In genomic region chr19:6375411-6376010, GRCh38 we compare ENCODE assay signal across 20 cellular contexts. TPM values are rescaled to one million over a fixed set of nuclear protein-coding genes. Genes with fewer than 3 reads are reported as not detected.
DNase-seq lines count a peak whose midpoint lies in the region; ATAC-seq and TF ChIP-seq lines count a peak whose summit lies in the region.
"Had no signal": no experiment of that assay in that cellular context is flagged by ENCODE, and none has a peak within 500 bp of the region (broad histone marks: within the 10 kb centered on the region; RNA-seq: fewer than 3 reads in every experiment).

PSPN (minus strand) TSS chr19:6375933; CDS start chr19:6375849, 84 bp downstream.

- CTCF ChIA-PET in activated naive CD4-positive, alpha-beta T cell treated with anti-CD3 and anti-CD28 coated beads, Interleukin-2, amount 10 ng/mL, durations not matched to agents 7 days and 5 days (lab: Charles Lee), result no interaction called here

- H3K27ac Mint-ChIP-seq in HFFc6 (no peak within 1 kb of the TSS), memory B cell (peak within 1 kb of the TSS; percentile 8)
- peak within 1 kb of the TSS; percentile 29 for H3K27ac Mint-ChIP-seq in activated T-helper 1 cell treated with anti-CD3 and anti-CD28 coated beads, Interleukin-12 subunit alpha, Interleukin-12 subunit beta, Interleukin-2, Interleukin-4 antibody, amounts not matched to agents 30 ng/mL and 10 ng/mL and 1 ng/mL, durations not matched to agents 14 hours and 24 hours and 36 hours
- H3K27ac Mint-ChIP-seq in stimulated activated memory B cell treated with anti-CD40 and anti-IgM and Interleukin-4, amounts not matched to agents 10 μg/mL and 1 μg/mL and 100 μg/mL, for 72 hours, result peak within 1 kb of the TSS; percentile 30
- no peak within 1 kb of the TSS for H3K27ac Mint-ChIP-seq in activated naive CD4-positive, alpha-beta T cell treated with anti-CD3 and anti-CD28 coated beads, Interleukin-2, amount 10 ng/mL, durations not matched to agents 7 days and 5 days
- H3K27ac Mint-ChIP-seq: activated naive CD8-positive, alpha-beta T cell treated with anti-CD3 and anti-CD28 coated beads, Interleukin-2, amount 10 ng/mL, durations not matched to agents 7 days and 5 days; CD8-positive, alpha-beta T cell had no signal

- H3K4me1 Mint-ChIP-seq in HFFc6 (ENCODE audit: low read depth) (peaks cover 19% of the 10 kb centered on the region), memory B cell (peaks cover 10% of the 10 kb centered on the region)
- peaks cover 11% of the 10 kb centered on the region for H3K4me1 Mint-ChIP-seq in activated T-helper 1 cell treated with anti-CD3 and anti-CD28 coated beads, Interleukin-12 subunit alpha, Interleukin-12 subunit beta, Interleukin-2, Interleukin-4 antibody, amounts not matched to agents 30 ng/mL and 10 ng/mL and 1 ng/mL, durations not matched to agents 14 hours and 24 hours and 36 hours (ENCODE audit: low read depth)
- peaks cover 14% of the 10 kb centered on the region for H3K4me1 Mint-ChIP-seq in stimulated activated memory B cell treated with anti-CD40 and anti-IgM and Interleukin-4, amounts not matched to agents 10 μg/mL and 1 μg/mL and 100 μg/mL, for 72 hours
- peaks cover 16% of the 10 kb centered on the region for H3K4me1 Mint-ChIP-seq in activated naive CD4-positive, alpha-beta T cell treated with anti-CD3 and anti-CD28 coated beads, Interleukin-2, amount 10 ng/mL, durations not matched to agents 7 days and 5 days

- intact Hi-C loops in activated T-helper 1 cell treated with anti-CD3 and anti-CD28 coated beads, Interleukin-12 subunit alpha, Interleukin-12 subunit beta, Interleukin-2, Interleukin-4 antibody, amounts not matched to agents 30 ng/mL and 10 ng/mL and 1 ng/mL, durations not matched to agents 14 hours and 24 hours and 36 hours (cut with micrococcal nuclease), result no loop called here

- H3K4me3 Mint-ChIP-seq in HFFc6, result no peak within 1 kb of the TSS
- no peak within 1 kb of the TSS for H3K4me3 Mint-ChIP-seq in activated T-helper 1 cell treated with anti-CD3 and anti-CD28 coated beads, Interleukin-12 subunit alpha, Interleukin-12 subunit beta, Interleukin-2, Interleukin-4 antibody, amounts not matched to agents 30 ng/mL and 10 ng/mL and 1 ng/mL, durations not matched to agents 14 hours and 24 hours and 36 hours
- no peak within 1 kb of the TSS for H3K4me3 Mint-ChIP-seq in memory B cell
- H3K4me3 Mint-ChIP-seq in stimulated activated memory B cell treated with anti-CD40 and anti-IgM and Interleukin-4, amounts not matched to agents 10 μg/mL and 1 μg/mL and 100 μg/mL, for 72 hours, result peak within 1 kb of the TSS; percentile 43
- H3K4me3 Mint-ChIP-seq in activated naive CD4-positive, alpha-beta T cell treated with anti-CD3 and anti-CD28 coated beads, Interleukin-2, amount 10 ng/mL, durations not matched to agents 7 days and 5 days, result no peak within 1 kb of the TSS
- H3K4me3 Mint-ChIP-seq: activated naive CD8-positive, alpha-beta T cell treated with anti-CD3 and anti-CD28 coated beads, Interleukin-2, amount 10 ng/mL, durations not matched to agents 7 days and 5 days; CD8-positive, alpha-beta T cell had no signal

- no peak for ATAC-seq in memory B cell (ENCODE audit: low read depth)
- ATAC-seq in stimulated activated memory B cell treated with anti-CD40 and anti-IgM and Interleukin-4, amounts not matched to agents 10 μg/mL and 1 μg/mL and 100 μg/mL, for 72 hours, result no peak
- ATAC-seq in GM18907 (IDR thresholded peaks at IDR 0.05; ENCODE audit: unreplicated experiment), result no peak
- ATAC-seq: CD8-positive, alpha-beta T cell; pancreas; right cardiac atrium had no signal

- H3K36me3 Mint-ChIP-seq in HFFc6 (ENCODE audit: low read depth), result peaks cover 8% of the 10 kb centered on the region
- H3K36me3 Mint-ChIP-seq in activated T-helper 1 cell treated with anti-CD3 and anti-CD28 coated beads, Interleukin-12 subunit alpha, Interleukin-12 subunit beta, Interleukin-2, Interleukin-4 antibody, amounts not matched to agents 30 ng/mL and 10 ng/mL and 1 ng/mL, durations not matched to agents 14 hours and 24 hours and 36 hours (ENCODE audit: low read depth), result peaks cover 14% of the 10 kb centered on the region
- peaks cover 11% of the 10 kb centered on the region for H3K36me3 Mint-ChIP-seq in memory B cell
- H3K36me3 Mint-ChIP-seq in stimulated activated memory B cell treated with anti-CD40 and anti-IgM and Interleukin-4, amounts not matched to agents 10 μg/mL and 1 μg/mL and 100 μg/mL, for 72 hours, result peaks cover 23% of the 10 kb centered on the region
- H3K36me3 Mint-ChIP-seq in activated naive CD4-positive, alpha-beta T cell treated with anti-CD3 and anti-CD28 coated beads, Interleukin-2, amount 10 ng/mL, durations not matched to agents 7 days and 5 days, result peaks cover 14% of the 10 kb centered on the region

- 0 out of 2 replicates have a peak, but pooled peaks have one; percentile 8 for TF ChIP-seq CTCF in HFFc6 (IDR thresholded peaks at IDR 0.05)

- H3K9me3 Mint-ChIP-seq in HFFc6 (no peaks in the 10 kb centered on the region), memory B cell (peaks cover 3% of the 10 kb centered on the region)
- H3K9me3 Mint-ChIP-seq in activated T-helper 1 cell treated with anti-CD3 and anti-CD28 coated beads, Interleukin-12 subunit alpha, Interleukin-12 subunit beta, Interleukin-2, Interleukin-4 antibody, amounts not matched to agents 30 ng/mL and 10 ng/mL and 1 ng/mL, durations not matched to agents 14 hours and 24 hours and 36 hours, result no peaks in the 10 kb centered on the region
- H3K9me3 Mint-ChIP-seq in stimulated activated memory B cell treated with anti-CD40 and anti-IgM and Interleukin-4, amounts not matched to agents 10 μg/mL and 1 μg/mL and 100 μg/mL, for 72 hours, result peaks cover 3% of the 10 kb centered on the region
- H3K9me3 Mint-ChIP-seq in activated naive CD4-positive, alpha-beta T cell treated with anti-CD3 and anti-CD28 coated beads, Interleukin-2, amount 10 ng/mL, durations not matched to agents 7 days and 5 days, result no peaks in the 10 kb centered on the region
- H3K9me3 Mint-ChIP-seq: activated naive CD8-positive, alpha-beta T cell treated with anti-CD3 and anti-CD28 coated beads, Interleukin-2, amount 10 ng/mL, durations not matched to agents 7 days and 5 days; CD8-positive, alpha-beta T cell had no signal

- H3K27me3 Mint-ChIP-seq in HFFc6 (ENCODE audit: insufficient read depth) (no peaks in the 10 kb centered on the region; the same call in 1 of the 2 replicates), memory B cell (no peaks in the 10 kb centered on the region)
- no peaks in the 10 kb centered on the region for H3K27me3 Mint-ChIP-seq in activated T-helper 1 cell treated with anti-CD3 and anti-CD28 coated beads, Interleukin-12 subunit alpha, Interleukin-12 subunit beta, Interleukin-2, Interleukin-4 antibody, amounts not matched to agents 30 ng/mL and 10 ng/mL and 1 ng/mL, durations not matched to agents 14 hours and 24 hours and 36 hours (ENCODE audit: insufficient read depth)
- no peaks in the 10 kb centered on the region for H3K27me3 Mint-ChIP-seq in stimulated activated memory B cell treated with anti-CD40 and anti-IgM and Interleukin-4, amounts not matched to agents 10 μg/mL and 1 μg/mL and 100 μg/mL, for 72 hours
- no peaks in the 10 kb centered on the region for H3K27me3 Mint-ChIP-seq in activated naive CD4-positive, alpha-beta T cell treated with anti-CD3 and anti-CD28 coated beads, Interleukin-2, amount 10 ng/mL, durations not matched to agents 7 days and 5 days
- H3K27me3 Mint-ChIP-seq: activated naive CD8-positive, alpha-beta T cell treated with anti-CD3 and anti-CD28 coated beads, Interleukin-2, amount 10 ng/mL, durations not matched to agents 7 days and 5 days had no signal

- no peak for DNase-seq in HFFc6
- DNase-seq in activated T-helper 1 cell treated with anti-CD3 and anti-CD28 coated beads, Interleukin-12 subunit alpha, Interleukin-12 subunit beta, Interleukin-2, Interleukin-4 antibody, amounts not matched to agents 30 ng/mL and 10 ng/mL and 1 ng/mL, durations not matched to agents 14 hours and 24 hours and 36 hours (ENCODE audit: low spot score), result no peak
- DNase-seq in memory B cell (ENCODE audit: low spot score in 2 of 2), result no peak
- no peak for DNase-seq in activated naive CD4-positive, alpha-beta T cell treated with anti-CD3 and anti-CD28 coated beads, Interleukin-2, amount 10 ng/mL, durations not matched to agents 7 days and 5 days
- DNase-seq in activated CD4-positive, CD25-positive, alpha-beta regulatory T cell treated with anti-CD3 and anti-CD28 coated beads, Interleukin-2, amount 50 U/mL, for 72 hours, result no peak
- DNase-seq: activated CD4-positive, alpha-beta T cell treated with anti-CD3 and anti-CD28 coated beads for 4 hours; activated naive CD8-positive, alpha-beta T cell treated with anti-CD3 and anti-CD28 coated beads, Interleukin-2, amount 10 ng/mL, durations not matched to agents 7 days and 5 days; CD8-positive, alpha-beta T cell; DMS153; effector CD8-positive, alpha-beta T cell; NCI-H1048; NCI-H2029 treated with DMSO at 0.1 percent for 48 hours; NCI-H345; OCI-M1; SHP77 treated with DMSO at 0.1 percent for 48 hours; substantia nigra had no signal

RNA-seq across cellular contexts. Expression of gene PSPN, which starts in this region (rescaled TPM):
- 1 to 10 TPM; 1.1 to 2.0 (median 1.5) TPM for total RNA-seq in HFFc6 (2021; fragmentation: NEBNext Ultra II Directional; extraction: Animal tissue kit (Norgen Biotek cat#: 25700))
- 1.3 and 1.6 TPM in 2 replicates for total RNA-seq in activated T-helper 1 cell treated with anti-CD3 and anti-CD28 coated beads, Interleukin-12 subunit alpha, Interleukin-12 subunit beta, Interleukin-2, Interleukin-4 antibody, amounts not matched to agents 30 ng/mL and 10 ng/mL and 1 ng/mL, durations not matched to agents 14 hours and 24 hours and 36 hours

Comparison
In these comparisons a context has a peak if more than half of its experiments do, and no peak if none do; other contexts are left out.
1. H3K27ac Mint-ChIP-seq: peak in activated T-helper 1 cell treated with anti-CD3 and anti-CD28 coated beads, Interleukin-12 subunit alpha, Interleukin-12 subunit beta, Interleukin-2, Interleukin-4 antibody, amounts not matched to agents 30 ng/mL and 10 ng/mL and 1 ng/mL, durations not matched to agents 14 hours and 24 hours and 36 hours (single experiment), memory B cell (single experiment) and stimulated activated memory B cell treated with anti-CD40 and anti-IgM and Interleukin-4, amounts not matched to agents 10 μg/mL and 1 μg/mL and 100 μg/mL, for 72 hours (single experiment); none in HFFc6 (single experiment) and activated naive CD4-positive, alpha-beta T cell treated with anti-CD3 and anti-CD28 coated beads, Interleukin-2, amount 10 ng/mL, durations not matched to agents 7 days and 5 days (single experiment).